15 cellular contexts compared by ENCODE assay signal in genomic region chr7:145681646-145682045, GRCh38.
"Had no signal": no experiment of that assay in that cellular context is flagged by ENCODE, and none has a peak within 500 bp of the region (broad histone marks: within the 10 kb centered on the region; RNA-seq: fewer than 3 reads in every experiment).

No MANE protein-coding gene starts in this region.

- H3K4me1 ChIP-seq: esophagus muscularis mucosa, foreskin keratinocyte, gastroesophageal sphincter, heart right ventricle, left lung, lower lobe of right lung had no signal

- H3K27me3 ChIP-seq: dorsolateral prefrontal cortex, esophagus muscularis mucosa, foreskin keratinocyte, gastroesophageal sphincter, heart right ventricle, left lung had no signal

- DNase-seq: dermis blood vessel endothelial cell; dorsolateral prefrontal cortex; effector CD4-positive, alpha-beta T cell; effector memory CD4-positive, alpha-beta T cell; foreskin keratinocyte; heart right ventricle; hippocampal formation; left cardiac atrium; left lung; lower lobe of right lung; mesenchymal stem cell; midbrain had no signal

- H3K36me3 ChIP-seq: esophagus muscularis mucosa, gastroesophageal sphincter, heart right ventricle, left lung, lower lobe of right lung had no signal

- H3K9me3 ChIP-seq: esophagus muscularis mucosa, gastroesophageal sphincter, left lung, lower lobe of right lung had no signal

- ATAC-seq: foreskin keratinocyte, gastroesophageal sphincter, left cardiac atrium, left lung, lower lobe of right lung had no signal

- H3K4me3 ChIP-seq: coronary artery, dorsolateral prefrontal cortex, esophagus muscularis mucosa, gastroesophageal sphincter, left lung, lower lobe of right lung had no signal

- H3K27ac ChIP-seq: coronary artery, dorsolateral prefrontal cortex, esophagus muscularis mucosa, foreskin keratinocyte, gastroesophageal sphincter, left lung, lower lobe of right lung had no signal
